1 cellular context compared by ENCODE assay signal in the genomic region with DNA sequence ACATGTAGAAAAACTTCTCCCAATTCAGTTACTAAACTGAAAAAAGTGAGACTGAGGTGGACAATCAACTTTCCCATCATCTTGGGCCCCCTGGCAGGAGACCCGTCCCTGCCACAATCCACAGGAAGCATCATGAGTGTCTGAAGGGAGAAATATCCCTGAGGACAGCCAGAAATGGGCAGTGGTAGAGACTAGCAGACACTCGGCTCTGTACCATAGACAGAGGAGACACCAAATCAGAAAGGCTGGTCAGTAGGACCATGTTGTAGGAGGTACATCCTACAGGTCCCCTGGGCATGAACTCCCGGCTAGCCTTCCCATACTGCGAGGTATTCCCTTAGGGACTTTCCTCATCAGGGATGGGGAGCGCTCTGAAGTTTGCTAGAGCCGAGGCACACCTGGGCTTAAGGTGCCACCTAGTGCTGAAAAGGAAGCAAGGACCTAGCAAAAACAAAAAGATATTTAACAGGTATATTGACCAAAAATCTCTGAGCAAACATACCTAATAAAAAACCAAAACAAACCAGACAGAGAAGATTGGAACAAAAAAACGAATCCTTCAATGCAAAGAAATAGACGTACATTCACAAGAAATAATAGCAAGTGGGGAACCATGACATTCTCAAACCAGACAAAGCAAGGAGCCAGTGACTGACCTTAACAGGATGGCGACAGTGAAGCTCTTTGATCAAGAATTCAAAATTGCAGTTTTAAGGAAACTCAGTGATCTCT.
TF ChIP-seq lines count a peak whose summit lies in the region.

No MANE protein-coding gene starts in this region.

TF ChIP-seq in liver, 16 proteins besides CTCF, POLR2A, EP300 and RAD21 (continued from another document):
- TF ChIP-seq REST (IDR thresholded peaks at IDR 0.05), result no peak
